Comparison of ENCODE assay signal across 12 cellular contexts in the genomic region with DNA sequence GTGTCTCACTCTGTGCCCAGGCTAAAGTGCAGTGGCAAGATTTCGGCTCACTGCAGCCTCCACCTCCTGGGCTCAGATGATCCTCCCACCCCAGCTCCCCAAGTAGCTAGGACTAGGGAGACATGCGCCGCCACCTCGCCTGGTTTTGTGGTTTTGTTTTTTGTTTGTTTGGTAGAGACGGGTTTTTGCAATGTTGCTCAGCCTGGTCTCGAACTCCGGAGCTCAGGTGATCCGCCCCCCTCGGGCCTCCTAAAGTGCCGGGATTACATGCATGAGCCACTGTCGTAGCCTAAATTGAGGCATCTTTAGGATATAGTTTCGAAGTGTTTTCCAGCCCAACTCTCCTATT. TPM values are rescaled to one million over a fixed set of nuclear protein-coding genes. Genes with fewer than 3 reads are reported as not detected.
A peak's percentile ranks its signal among the peaks of the same experiment; 100 is the strongest.
DNase-seq lines count a peak whose midpoint lies in the region; ATAC-seq and TF ChIP-seq lines count a peak whose summit lies in the region.
"Had no signal": no experiment of that assay in that cellular context is flagged by ENCODE, and none has a peak within 500 bp of the region (broad histone marks: within the 10 kb centered on the region; RNA-seq: fewer than 3 reads in every experiment).

No MANE protein-coding gene starts in this region.

- peaks cover 40% of the 10 kb centered on the region for H3K9me3 Mint-ChIP-seq in activated T-helper 1 cell treated with anti-CD3 and anti-CD28 coated beads, Interleukin-12 subunit alpha, Interleukin-12 subunit beta, Interleukin-2, Interleukin-4 antibody, amounts not matched to agents 30 ng/mL and 10 ng/mL and 1 ng/mL, durations not matched to agents 14 hours and 24 hours and 36 hours

- H3K9ac ChIP-seq in trophoblast cell (ENCODE audit: low read length) = no peak overlapping the region

- WGBS in gastroesophageal sphincter (ENCODE audit: low coverage in 1 of 2), 2 donors = 0 to 54% methylated on average over 1 to 10 of the region's 12 CpGs
- 27% methylated on average over 12 of the region's 12 CpGs for WGBS in prostate gland
- no CpG with 5 or more reads among the region's 12 CpGs for WGBS in trophoblast cell (ENCODE audit: extremely low coverage, insufficient coverage, insufficient read length)

- ATAC-seq in Right ventricle myocardium inferior = peak; percentile 18
- no peak for ATAC-seq in gastroesophageal sphincter
- no peak for ATAC-seq in HG02973 (IDR thresholded peaks at IDR 0.05; ENCODE audit: unreplicated experiment)

- H3K27ac ChIP-seq in right atrium auricular region (peak overlapping the region in 1 of 2 donors; percentile 84), gastroesophageal sphincter (peak overlapping the region in 3 of 4 donors; percentile 34 to 89 (median 77)), prostate gland (peak overlapping the region; percentile 63 to 72), vagina (peak overlapping the region; percentile 77), trophoblast cell (ENCODE audit: low read depth, low read length) (no peak overlapping the region)

- H3K4me2 ChIP-seq in trophoblast cell (ENCODE audit: low read length) = no peak overlapping the region

- H3K4me3 ChIP-seq in right atrium auricular region = peak overlapping the region in 1 of 2 donors; percentile 64
- H3K4me3 ChIP-seq in gastroesophageal sphincter = peak overlapping the region; percentile 53 to 58
- H3K4me3 ChIP-seq in prostate gland = peak overlapping the region; percentile 31 to 43
- peak overlapping the region; percentile 36 to 75 for H3K4me3 ChIP-seq in vagina
- H3K4me3 ChIP-seq in trophoblast cell (ENCODE audit: low read depth, low read length) = no peak overlapping the region

- no peak overlapping the region for H3K4ac ChIP-seq in trophoblast cell (ENCODE audit: low read depth, low read length)

- H3K36me3 Mint-ChIP-seq in activated T-helper 1 cell treated with anti-CD3 and anti-CD28 coated beads, Interleukin-12 subunit alpha, Interleukin-12 subunit beta, Interleukin-2, Interleukin-4 antibody, amounts not matched to agents 30 ng/mL and 10 ng/mL and 1 ng/mL, durations not matched to agents 14 hours and 24 hours and 36 hours (ENCODE audit: low read depth) = no peaks in the 10 kb centered on the region

- H3K27ac Mint-ChIP-seq in activated T-helper 1 cell treated with anti-CD3 and anti-CD28 coated beads, Interleukin-12 subunit alpha, Interleukin-12 subunit beta, Interleukin-2, Interleukin-4 antibody, amounts not matched to agents 30 ng/mL and 10 ng/mL and 1 ng/mL, durations not matched to agents 14 hours and 24 hours and 36 hours = no peak overlapping the region

- no peak for TF ChIP-seq EP300 in gastroesophageal sphincter (IDR thresholded peaks at IDR 0.05)

- no peak overlapping the region for H2BK12ac ChIP-seq in trophoblast cell (ENCODE audit: low read length)

- H3K27me3 Mint-ChIP-seq in activated T-helper 1 cell treated with anti-CD3 and anti-CD28 coated beads, Interleukin-12 subunit alpha, Interleukin-12 subunit beta, Interleukin-2, Interleukin-4 antibody, amounts not matched to agents 30 ng/mL and 10 ng/mL and 1 ng/mL, durations not matched to agents 14 hours and 24 hours and 36 hours (ENCODE audit: insufficient read depth) = no peaks in the 10 kb centered on the region

- no peaks in the 10 kb centered on the region for H3K4me1 Mint-ChIP-seq in activated T-helper 1 cell treated with anti-CD3 and anti-CD28 coated beads, Interleukin-12 subunit alpha, Interleukin-12 subunit beta, Interleukin-2, Interleukin-4 antibody, amounts not matched to agents 30 ng/mL and 10 ng/mL and 1 ng/mL, durations not matched to agents 14 hours and 24 hours and 36 hours (ENCODE audit: low read depth)

- no peak overlapping the region for H4K12ac ChIP-seq in trophoblast cell (ENCODE audit: low read depth, low read length)

- no peak overlapping the region for H4K91ac ChIP-seq in trophoblast cell (ENCODE audit: low read depth, low read length)

- no peaks in the 10 kb centered on the region for H3K27me3 ChIP-seq in right atrium auricular region
- H3K27me3 ChIP-seq in gastroesophageal sphincter = no peaks in the 10 kb centered on the region
- no peaks in the 10 kb centered on the region for H3K27me3 ChIP-seq in prostate gland (replicated peaks; ENCODE audit: insufficient read depth)
- H3K27me3 ChIP-seq in vagina = no peaks in the 10 kb centered on the region
- H3K27me3 ChIP-seq in trophoblast cell (ENCODE audit: insufficient read depth, low read length) = no peaks in the 10 kb centered on the region

- no peak overlapping the region for H2AFZ ChIP-seq in trophoblast cell (ENCODE audit: insufficient read depth, low read length, poor library complexity)

- H3K14ac ChIP-seq in trophoblast cell (ENCODE audit: low read length) = no peak overlapping the region

- no peak for DNase-seq in Right ventricle myocardium inferior (ENCODE audit: missing footprints)
- no peak for DNase-seq in right atrium auricular region (ENCODE audit: low spot score)
- no peak for DNase-seq in prostate gland (ENCODE audit: low spot score)
- DNase-seq in vagina (ENCODE audit: extremely low spot score in 2 of 2) = no peak
- DNase-seq in trophoblast cell = no peak
- DNase-seq in activated T-helper 1 cell treated with anti-CD3 and anti-CD28 coated beads, Interleukin-12 subunit alpha, Interleukin-12 subunit beta, Interleukin-2, Interleukin-4 antibody, amounts not matched to agents 30 ng/mL and 10 ng/mL and 1 ng/mL, durations not matched to agents 14 hours and 24 hours and 36 hours (ENCODE audit: low spot score) = no peak
- DNase-seq: stimulated activated CD4-positive, alpha-beta T cell treated with anti-CD3 and anti-CD28 coated beads, Interleukin-4, amount 100 ng/mL, for 1 hour had no signal

- no peak overlapping the region for H2AK5ac ChIP-seq in trophoblast cell (ENCODE audit: low read length)

- TF ChIP-seq POLR2A in gastroesophageal sphincter (IDR thresholded peaks at IDR 0.05) = no peak
- TF ChIP-seq POLR2A in prostate gland (IDR thresholded peaks at IDR 0.05) = no peak
- no peak for TF ChIP-seq POLR2A in vagina (IDR thresholded peaks at IDR 0.05)

- no peak overlapping the region for H3K23ac ChIP-seq in trophoblast cell (ENCODE audit: low read length)

- no peak overlapping the region for H4K8ac ChIP-seq in trophoblast cell (ENCODE audit: low read depth, low read length)

- H3K36me3 ChIP-seq in right atrium auricular region (no peaks in the 10 kb centered on the region), gastroesophageal sphincter (no peaks in the 10 kb centered on the region), prostate gland (no peaks in the 10 kb centered on the region), vagina (no peaks in the 10 kb centered on the region), trophoblast cell (ENCODE audit: control insufficient read depth in 1 of 2, insufficient read depth in 2 of 2, low read length in 2 of 2) (no peaks in the 10 kb centered on the region)

- H3K18ac ChIP-seq in trophoblast cell (ENCODE audit: low read length) = no peak overlapping the region

- no peak overlapping the region for H2BK120ac ChIP-seq in trophoblast cell (ENCODE audit: insufficient read depth, low read length, poor library complexity)

- H3K4me1 ChIP-seq in right atrium auricular region (peaks cover 0 to 15% of the 10 kb centered on the region in 2 donors), gastroesophageal sphincter (peaks cover 0 to 17% (median 0%) of the 10 kb centered on the region in 3 donors), prostate gland (replicated peaks) (no peaks in the 10 kb centered on the region), vagina (peaks cover 22% of the 10 kb centered on the region), trophoblast cell (ENCODE audit: control insufficient read depth in 1 of 2, insufficient read depth in 2 of 2, low read length in 2 of 2) (no peaks in the 10 kb centered on the region)

- no peak overlapping the region for H3K4me3 Mint-ChIP-seq in activated T-helper 1 cell treated with anti-CD3 and anti-CD28 coated beads, Interleukin-12 subunit alpha, Interleukin-12 subunit beta, Interleukin-2, Interleukin-4 antibody, amounts not matched to agents 30 ng/mL and 10 ng/mL and 1 ng/mL, durations not matched to agents 14 hours and 24 hours and 36 hours

- H3K9me3 ChIP-seq in right atrium auricular region (peaks cover 4 to 6% of the 10 kb centered on the region in 2 donors), gastroesophageal sphincter (peaks cover 0 to 4% (median 0%) of the 10 kb centered on the region in 3 donors), prostate gland (no peaks in the 10 kb centered on the region), vagina (no peaks in the 10 kb centered on the region), trophoblast cell (ENCODE audit: insufficient read depth, low read depth, low read length) (peaks cover 38% of the 10 kb centered on the region)

- no peaks in the 10 kb centered on the region for H3K79me1 ChIP-seq in trophoblast cell (ENCODE audit: low read length)

- intact Hi-C loops in Right ventricle myocardium inferior (cut with DNase I) = loop anchor here (5.0 kb wide), 1 partner anchor 119 kb away; no protein-coding TSS in a partner anchor
- intact Hi-C loops in prostate gland (cut with DNase I) = no loop called here
- intact Hi-C loops in vagina (cut with DNase I) = no loop called here
- intact Hi-C loops in activated T-helper 1 cell treated with anti-CD3 and anti-CD28 coated beads, Interleukin-12 subunit alpha, Interleukin-12 subunit beta, Interleukin-2, Interleukin-4 antibody, amounts not matched to agents 30 ng/mL and 10 ng/mL and 1 ng/mL, durations not matched to agents 14 hours and 24 hours and 36 hours (cut with micrococcal nuclease) = no loop called here

- no peak for TF ChIP-seq CTCF in right atrium auricular region (IDR thresholded peaks at IDR 0.05)
- no peak for TF ChIP-seq CTCF in gastroesophageal sphincter (IDR thresholded peaks at IDR 0.05)
- no peak for TF ChIP-seq CTCF in prostate gland (IDR thresholded peaks at IDR 0.05)
- no peak for TF ChIP-seq CTCF in vagina (IDR thresholded peaks at IDR 0.05)

- no peak overlapping the region for H2BK5ac ChIP-seq in trophoblast cell (ENCODE audit: low read depth, low read length, poor library complexity)

- no peaks in the 10 kb centered on the region for H3K79me2 ChIP-seq in trophoblast cell (ENCODE audit: control insufficient read depth, insufficient read depth, low read length, poor library complexity)

RNA-seq across cellular contexts. Expression of a gene that starts 0.8 kb away (rescaled TPM):
- total RNA-seq in Right ventricle myocardium inferior (1.6 TPM), right atrium auricular region (1 to 10 TPM in 1 of 2 donors, under 1 TPM in 1; 0.63 to 2.8 TPM), gastroesophageal sphincter (1 to 10 TPM; 1.2 to 5.1 (median 3.9) TPM), prostate gland (1 to 10 TPM; 7.3 to 7.8 TPM), vagina (5.4 TPM)
- not detected in 2 replicates for polyA plus RNA-seq in trophoblast cell (2013)
- total RNA-seq in activated T-helper 1 cell treated with anti-CD3 and anti-CD28 coated beads, Interleukin-12 subunit alpha, Interleukin-12 subunit beta, Interleukin-2, Interleukin-4 antibody, amounts not matched to agents 30 ng/mL and 10 ng/mL and 1 ng/mL, durations not matched to agents 14 hours and 24 hours and 36 hours = 0.12 TPM in 1 of 2 replicates, not detected in the other
- total RNA-seq: osteocyte had no signal
- polyA plus RNA-seq: AG04450 had no signal

RNA-seq across cellular contexts. Expression of a gene that starts 47.4 kb away (rescaled TPM):
- total RNA-seq in Right ventricle myocardium inferior = not detected
- total RNA-seq in right atrium auricular region = not detected
- total RNA-seq in gastroesophageal sphincter = not detected
- total RNA-seq in prostate gland = not detected
- not detected for total RNA-seq in vagina
- not detected in 2 replicates for polyA plus RNA-seq in trophoblast cell (2013)
- not detected in 2 replicates for total RNA-seq in activated T-helper 1 cell treated with anti-CD3 and anti-CD28 coated beads, Interleukin-12 subunit alpha, Interleukin-12 subunit beta, Interleukin-2, Interleukin-4 antibody, amounts not matched to agents 30 ng/mL and 10 ng/mL and 1 ng/mL, durations not matched to agents 14 hours and 24 hours and 36 hours
- total RNA-seq: osteocyte had no signal
- polyA plus RNA-seq: AG04450, keratinocyte had no signal
